Comparison of ENCODE assay signal across 26 cellular contexts in genomic region chr3:11198495-11198894, GRCh38.
"Had no signal": no experiment of that assay in that cellular context is flagged by ENCODE, and none has a peak within 500 bp of the region (broad histone marks: within the 10 kb centered on the region; RNA-seq: fewer than 3 reads in every experiment).

No MANE protein-coding gene starts in this region.

- H3K27me3 ChIP-seq: esophagus squamous epithelium, ovary, tibial artery, upper lobe of right lung had no signal

- H3K27ac Mint-ChIP-seq: activated CD4-positive, alpha-beta T cell treated with anti-CD3 and anti-CD28 coated beads for 36 hours; activated naive CD4-positive, alpha-beta T cell treated with anti-CD3 and anti-CD28 coated beads for 36 hours; dendritic cell treated with granulocyte-macrophage colony-stimulating factor and Interleukin-4, amounts not matched to agents 40 ng/mL and 50 ng/mL, for 4 days; endodermal cell; stimulated activated effector memory CD8-positive, alpha-beta T cell treated with anti-CD3 and anti-CD28 coated beads, Interleukin-12 subunit alpha, Interleukin-12 subunit beta, amount 100 ng/mL, for 72 hours; T-helper 2 cell treated with Interferon-gamma antibody and Interleukin-4, amounts not matched to agents 5 μg/mL and 100 μg/mL, for 36 hours had no signal

- DNase-seq: activated CD4-positive, alpha-beta T cell treated with anti-CD3 and anti-CD28 coated beads for 36 hours; activated CD4-positive, CD25-positive, alpha-beta regulatory T cell; activated effector memory CD4-positive, alpha-beta T cell treated with Interleukin-2 at 50 U/mL for 16 hours; activated naive CD4-positive, alpha-beta T cell treated with anti-CD3 and anti-CD28 coated beads for 36 hours; activated naive CD8-positive, alpha-beta T cell treated with anti-CD3 and anti-CD28 coated beads, Interleukin-2, amount 10 ng/mL, durations not matched to agents 7 days and 5 days; activated T-cell treated with anti-CD3 and anti-CD28 coated beads for 4 hours; caudate nucleus; endodermal cell; esophagus squamous epithelium; foreskin melanocyte; left ventricle myocardium inferior; ovary; retina; stimulated activated CD4-positive, alpha-beta T cell treated with anti-CD3 and anti-CD28 coated beads, Interleukin-4, amount 100 ng/mL, for 24 hours; stimulated activated naive CD8-positive, alpha-beta T cell treated with anti-CD3 and anti-CD28 coated beads, Interleukin-15, amount 100 ng/mL, for 72 hours; substantia nigra; T-helper 1 cell; upper lobe of right lung had no signal

- H3K27me3 Mint-ChIP-seq: dendritic cell treated with granulocyte-macrophage colony-stimulating factor and Interleukin-4, amounts not matched to agents 40 ng/mL and 50 ng/mL, for 4 days had no signal

- H3K27ac ChIP-seq: left ventricle myocardium inferior, ovary, prostate gland, upper lobe of right lung had no signal

- H3K9me3 ChIP-seq: esophagus squamous epithelium, ovary, prostate gland, tibial artery, upper lobe of right lung had no signal

- H3K4me3 ChIP-seq: esophagus squamous epithelium, left ventricle myocardium inferior, lung, ovary, prostate gland, skin epidermis, tibial artery, upper lobe of right lung had no signal

- H3K4me1 ChIP-seq: prostate gland had no signal

- H3K36me3 ChIP-seq: esophagus squamous epithelium, left ventricle myocardium inferior, ovary, prostate gland, upper lobe of right lung had no signal

- H3K4me3 Mint-ChIP-seq: activated CD4-positive, alpha-beta T cell treated with anti-CD3 and anti-CD28 coated beads for 36 hours; activated naive CD4-positive, alpha-beta T cell treated with anti-CD3 and anti-CD28 coated beads for 36 hours; activated naive CD8-positive, alpha-beta T cell treated with anti-CD3 and anti-CD28 coated beads, Interleukin-2, amount 10 ng/mL, durations not matched to agents 7 days and 5 days; dendritic cell treated with granulocyte-macrophage colony-stimulating factor and Interleukin-4, amounts not matched to agents 40 ng/mL and 50 ng/mL, for 4 days; endodermal cell; nephron; stimulated activated effector memory CD8-positive, alpha-beta T cell treated with anti-CD3 and anti-CD28 coated beads, Interleukin-12 subunit alpha, Interleukin-12 subunit beta, amount 100 ng/mL, for 72 hours; stimulated activated naive CD8-positive, alpha-beta T cell treated with anti-CD3 and anti-CD28 coated beads, Interleukin-15, amount 100 ng/mL, for 72 hours; T-helper 2 cell treated with Interferon-gamma antibody and Interleukin-4, amounts not matched to agents 5 μg/mL and 100 μg/mL, for 36 hours had no signal

- H3K9me3 Mint-ChIP-seq: dendritic cell treated with granulocyte-macrophage colony-stimulating factor and Interleukin-4, amounts not matched to agents 40 ng/mL and 50 ng/mL, for 4 days; nephron; stimulated activated effector memory CD8-positive, alpha-beta T cell treated with anti-CD3 and anti-CD28 coated beads, Interleukin-12 subunit alpha, Interleukin-12 subunit beta, amount 100 ng/mL, for 72 hours; stimulated activated naive CD8-positive, alpha-beta T cell treated with anti-CD3 and anti-CD28 coated beads, Interleukin-15, amount 100 ng/mL, for 72 hours; T-helper 2 cell treated with Interferon-gamma antibody and Interleukin-4, amounts not matched to agents 5 μg/mL and 100 μg/mL, for 36 hours had no signal
